1 cellular context compared by ENCODE assay signal in the genomic region with DNA sequence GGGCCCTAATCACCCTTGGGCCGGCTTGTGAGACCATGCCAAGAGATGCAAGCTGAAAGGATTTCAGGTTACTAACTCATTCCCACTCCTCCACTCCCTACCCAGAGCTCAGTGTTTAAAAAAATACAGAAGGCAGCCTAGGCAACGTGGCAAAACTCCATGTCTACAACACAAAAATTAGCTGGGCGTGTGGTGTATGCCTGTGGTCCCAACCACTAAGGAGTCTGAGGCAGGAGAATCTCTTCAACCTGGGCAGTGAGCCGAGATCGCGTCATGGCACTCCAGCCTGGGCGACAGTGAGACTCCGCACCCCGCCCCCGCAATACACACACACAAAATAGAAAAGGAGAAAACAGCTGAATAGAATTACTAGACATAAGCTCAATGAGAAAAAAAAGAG.
TF ChIP-seq lines count a peak whose summit lies in the region.

No MANE protein-coding gene starts in this region.

TF ChIP-seq in IMR-90, 13 proteins besides CTCF, POLR2A, EP300 and RAD21 (continued from another document):
- TF ChIP-seq ELK1 (IDR thresholded peaks at IDR 0.05; ENCODE audit: borderline replicate concordance, low read depth, low read length) (no peak), NFE2L2 (IDR thresholded peaks at IDR 0.05; ENCODE audit: low read depth, low read length) (no peak), MXI1 (IDR thresholded peaks at IDR 0.05; ENCODE audit: borderline replicate concordance, low read depth, low read length) (no peak), RCOR1 (IDR thresholded peaks at IDR 0.05; ENCODE audit: insufficient replicate concordance, low read length) (no peak), CHD1 (IDR thresholded peaks at IDR 0.05; ENCODE audit: low read depth, low read length) (no peak), BHLHE40 (IDR thresholded peaks at IDR 0.05; ENCODE audit: low read depth, low read length) (no peak)
